ENCODE assay signal across 8 cellular contexts in genomic region chr10:118568327-118568848, GRCh38. TPM values are rescaled to one million over a fixed set of nuclear protein-coding genes. Genes with fewer than 3 reads are reported as not detected.
DNase-seq lines count a peak whose midpoint lies in the region; ATAC-seq and TF ChIP-seq lines count a peak whose summit lies in the region.

No MANE protein-coding gene starts in this region.

- peaks cover 9% of the 10 kb centered on the region for H3K4me1 Mint-ChIP-seq in activated CD8-positive, alpha-beta T cell treated with anti-CD3 and anti-CD28 coated beads, Interleukin-2, amount 10 ng/mL, durations not matched to agents 7 days and 5 days (ENCODE audit: low read depth)
- H3K4me1 Mint-ChIP-seq in naive B cell, result no peaks in the 10 kb centered on the region

- peak; percentile 70 for TF ChIP-seq CTCF in BE2C (IDR thresholded peaks at IDR 0.05; ENCODE audit: low read depth, low read length)
- peak; percentile 78 to 97 (median 87) for TF ChIP-seq CTCF in transverse colon (IDR thresholded peaks at IDR 0.05)

- H3K4me3 Mint-ChIP-seq in activated CD8-positive, alpha-beta T cell treated with anti-CD3 and anti-CD28 coated beads, Interleukin-2, amount 10 ng/mL, durations not matched to agents 7 days and 5 days, result no peak overlapping the region
- H3K4me3 Mint-ChIP-seq in naive B cell, result no peak overlapping the region

- CTCF ChIA-PET in activated CD8-positive, alpha-beta T cell treated with anti-CD3 and anti-CD28 coated beads, Interleukin-2, amount 10 ng/mL, durations not matched to agents 7 days and 5 days (lab: Charles Lee), result interaction anchor here (0.8 to 5.1 kb wide), 21 partner anchors 10 to 299 kb away, joined by 3 to 97 read pairs (median 5); partner anchors contain the start of gene CACUL1

- TF ChIP-seq EP300 in transverse colon (IDR thresholded peaks at IDR 0.05; ENCODE audit: low read depth), result no peak

- no peaks in the 10 kb centered on the region for H3K27me3 ChIP-seq in BE2C
- H3K27me3 ChIP-seq in transverse colon, result no peaks in the 10 kb centered on the region

- H3K9me3 Mint-ChIP-seq in activated CD8-positive, alpha-beta T cell treated with anti-CD3 and anti-CD28 coated beads, Interleukin-2, amount 10 ng/mL, durations not matched to agents 7 days and 5 days (ENCODE audit: insufficient read depth), result no peaks in the 10 kb centered on the region
- H3K9me3 Mint-ChIP-seq in naive B cell, result no peaks in the 10 kb centered on the region

- in situ Hi-C loops in transverse colon (cut with MboI; ENCODE audit: low pct_ligation_motif_present in 1 of 4, low pct_unique_long_range_greater_than_20kb in 1 of 4, low sequenced_read_pairs in 3 of 4), result loop anchor here (5.0 to 25.0 kb wide), 4 partner anchors 154 to 319 kb away; no protein-coding TSS in a partner anchor

- no peaks in the 10 kb centered on the region for H3K36me3 ChIP-seq in BE2C
- no peaks in the 10 kb centered on the region for H3K36me3 ChIP-seq in transverse colon

- TF ChIP-seq POLR2A in erythroblast (IDR thresholded peaks at IDR 0.05; ENCODE audit: low read length) (no peak), transverse colon (IDR thresholded peaks at IDR 0.05) (no peak)

- no peaks in the 10 kb centered on the region for H3K36me3 Mint-ChIP-seq in activated CD8-positive, alpha-beta T cell treated with anti-CD3 and anti-CD28 coated beads, Interleukin-2, amount 10 ng/mL, durations not matched to agents 7 days and 5 days (ENCODE audit: low read depth)
- H3K36me3 Mint-ChIP-seq in naive B cell, result no peaks in the 10 kb centered on the region

- ATAC-seq in activated CD8-positive, alpha-beta T cell treated with anti-CD3 and anti-CD28 coated beads, Interleukin-2, amount 10 ng/mL, durations not matched to agents 7 days and 5 days, result peak; percentile 75
- ATAC-seq in naive B cell (ENCODE audit: low read depth in 2 of 2), result peak; percentile 28 to 49
- no peak for ATAC-seq in GM19455 (IDR thresholded peaks at IDR 0.05; ENCODE audit: unreplicated experiment)

- 2 to 18% methylated on average over 7 to 10 of the region's 10 CpGs for WGBS in transverse colon (ENCODE audit: low coverage in 1 of 2), 2 donors

- H3K4me1 ChIP-seq in BE2C, result peaks cover 6% of the 10 kb centered on the region
- peaks cover 0 to 21% (median 5%) of the 10 kb centered on the region in 4 donors for H3K4me1 ChIP-seq in transverse colon

- DNase-seq in BE2C (peak; percentile 61), GM19240 (ENCODE audit: insufficient read length, low spot score) (peak; percentile 38), NCI-H226 (peak; percentile 1), erythroblast (lab: John Stamatoyannopoulos, UW) (peak; percentile 63 to 77), naive B cell (peak; percentile 28), transverse colon (peak; percentile 35)
- peak; percentile 73 for DNase-seq in activated CD8-positive, alpha-beta T cell treated with anti-CD3 and anti-CD28 coated beads, Interleukin-2, amount 10 ng/mL, durations not matched to agents 7 days and 5 days

- POLR2A ChIA-PET in activated CD8-positive, alpha-beta T cell treated with anti-CD3 and anti-CD28 coated beads, Interleukin-2, amount 10 ng/mL, durations not matched to agents 7 days and 5 days (lab: Charles Lee), result interaction anchor here (0.6 kb wide), 1 partner anchor 144 kb away, joined by 3 read pairs; no protein-coding TSS in a partner anchor

- intact Hi-C loops in transverse colon (cut with DNase I; ENCODE audit: low total_unique reads), result loop anchor here (5.0 to 10.0 kb wide), 2 partner anchors 154 to 456 kb away; partner anchors contain the start of gene NANOS1

- H3K9me3 ChIP-seq in BE2C (no peaks in the 10 kb centered on the region), transverse colon (no peaks in the 10 kb centered on the region)

- H3K4me3 ChIP-seq in BE2C (ENCODE audit: low read depth, low read length) (peak overlapping the region; percentile 19; the same call in 1 of the 2 replicates), transverse colon (no peak overlapping the region)

- H3K27ac ChIP-seq in transverse colon, result peak overlapping the region in 1 of 4 donors; percentile 14

- peaks cover 4% of the 10 kb centered on the region for H3K27me3 Mint-ChIP-seq in activated CD8-positive, alpha-beta T cell treated with anti-CD3 and anti-CD28 coated beads, Interleukin-2, amount 10 ng/mL, durations not matched to agents 7 days and 5 days (ENCODE audit: low read depth)
- peaks cover 5 to 22% (median 14%) of the 10 kb centered on the region in 3 donors for H3K27me3 Mint-ChIP-seq in naive B cell

- H3K27ac Mint-ChIP-seq in activated CD8-positive, alpha-beta T cell treated with anti-CD3 and anti-CD28 coated beads, Interleukin-2, amount 10 ng/mL, durations not matched to agents 7 days and 5 days, result no peak overlapping the region
- no peak overlapping the region for H3K27ac Mint-ChIP-seq in naive B cell

RNA-seq across cellular contexts. Expression of gene PRLHR, which starts 27.1 kb away (rescaled TPM):
- 17.9 TPM for polyA plus RNA-seq in BE2C (2012; ENCODE audit: insufficient read depth, insufficient read length, low read depth)
- not detected for total RNA-seq in activated CD8-positive, alpha-beta T cell treated with anti-CD3 and anti-CD28 coated beads, Interleukin-2, amount 10 ng/mL, durations not matched to agents 7 days and 5 days
- not detected for polyA plus RNA-seq in naive B cell (ENCODE audit: low read depth in 6 of 6)
- total RNA-seq in transverse colon, result not detected

Comparison
In these comparisons a context has a peak if more than half of its experiments do, and no peak if none do; other contexts are left out.
1. DNase-seq: peak in every context shown above with its lines; median percentile 73 in activated CD8-positive, alpha-beta T cell treated with anti-CD3 and anti-CD28 coated beads, Interleukin-2, amount 10 ng/mL, durations not matched to agents 7 days and 5 days; 70 in erythroblast; 61 in BE2C; 38 in GM19240; 35 in transverse colon; 28 in naive B cell; 1 in NCI-H226.